1 cellular context compared by ENCODE assay signal in the genomic region with DNA sequence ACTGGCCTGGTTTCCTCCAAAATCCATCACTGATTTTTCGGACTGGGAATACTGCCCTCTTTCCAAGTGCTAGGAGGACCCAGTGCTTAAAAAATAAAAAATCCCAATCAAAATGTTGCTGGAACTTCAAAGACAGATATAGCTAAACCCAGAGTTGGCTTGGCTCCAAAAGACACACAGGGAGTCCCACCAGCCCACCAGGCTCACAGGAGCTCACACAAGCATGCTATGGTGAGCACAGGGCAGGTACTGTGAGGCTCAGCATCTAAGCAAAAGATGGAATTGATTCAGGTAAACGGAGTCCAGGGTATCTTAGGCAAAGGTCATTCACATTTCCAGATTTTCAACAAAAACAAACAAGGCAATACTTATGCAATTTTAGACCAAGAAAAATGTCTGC.
TF ChIP-seq lines count a peak whose summit lies in the region.

No MANE protein-coding gene starts in this region.

TF ChIP-seq in IMR-90, 13 proteins besides CTCF, POLR2A, EP300 and RAD21:
- no peak for TF ChIP-seq BHLHE40 (IDR thresholded peaks at IDR 0.05; ENCODE audit: low read depth, low read length)
- no peak for TF ChIP-seq NFE2L2 (IDR thresholded peaks at IDR 0.05; ENCODE audit: low read depth, low read length)
- TF ChIP-seq, protein P1, sequence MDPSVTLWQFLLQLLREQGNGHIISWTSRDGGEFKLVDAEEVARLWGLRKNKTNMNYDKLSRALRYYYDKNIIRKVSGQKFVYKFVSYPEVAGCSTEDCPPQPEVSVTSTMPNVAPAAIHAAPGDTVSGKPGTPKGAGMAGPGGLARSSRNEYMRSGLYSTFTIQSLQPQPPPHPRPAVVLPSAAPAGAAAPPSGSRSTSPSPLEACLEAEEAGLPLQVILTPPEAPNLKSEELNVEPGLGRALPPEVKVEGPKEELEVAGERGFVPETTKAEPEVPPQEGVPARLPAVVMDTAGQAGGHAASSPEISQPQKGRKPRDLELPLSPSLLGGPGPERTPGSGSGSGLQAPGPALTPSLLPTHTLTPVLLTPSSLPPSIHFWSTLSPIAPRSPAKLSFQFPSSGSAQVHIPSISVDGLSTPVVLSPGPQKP (IDR thresholded peaks at IDR 0.05; ENCODE audit: borderline replicate concordance, low read depth, low read length), result no peak
- TF ChIP-seq MAFK (IDR thresholded peaks at IDR 0.05; ENCODE audit: low read depth, low read length), result no peak
- TF ChIP-seq SMC3 (IDR thresholded peaks at IDR 0.05; ENCODE audit: low read depth, low read length), result no peak
- TF ChIP-seq MAZ (IDR thresholded peaks at IDR 0.05; ENCODE audit: borderline replicate concordance, low read depth, low read length), result no peak
- TF ChIP-seq RFX5 (IDR thresholded peaks at IDR 0.05; ENCODE audit: low read depth, low read length), result no peak
- no peak for TF ChIP-seq MXI1 (IDR thresholded peaks at IDR 0.05; ENCODE audit: borderline replicate concordance, low read depth, low read length)
- TF ChIP-seq RCOR1 (IDR thresholded peaks at IDR 0.05; ENCODE audit: insufficient replicate concordance, low read length), result no peak
- TF ChIP-seq, protein P2, sequence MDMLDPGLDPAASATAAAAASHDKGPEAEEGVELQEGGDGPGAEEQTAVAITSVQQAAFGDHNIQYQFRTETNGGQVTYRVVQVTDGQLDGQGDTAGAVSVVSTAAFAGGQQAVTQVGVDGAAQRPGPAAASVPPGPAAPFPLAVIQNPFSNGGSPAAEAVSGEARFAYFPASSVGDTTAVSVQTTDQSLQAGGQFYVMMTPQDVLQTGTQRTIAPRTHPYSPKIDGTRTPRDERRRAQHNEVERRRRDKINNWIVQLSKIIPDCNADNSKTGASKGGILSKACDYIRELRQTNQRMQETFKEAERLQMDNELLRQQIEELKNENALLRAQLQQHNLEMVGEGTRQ (IDR thresholded peaks at IDR 0.05; ENCODE audit: low read depth, low read length), result no peak
- TF ChIP-seq CHD1 (IDR thresholded peaks at IDR 0.05; ENCODE audit: low read depth, low read length), result no peak
- TF ChIP-seq FOS (IDR thresholded peaks at IDR 0.05; ENCODE audit: low read depth, low read length), result no peak
